8 cellular contexts compared by ENCODE assay signal in genomic region chr19:15464394-15465385, GRCh38. TPM values are rescaled to one million over a fixed set of nuclear protein-coding genes. Genes with fewer than 3 reads are reported as not detected.
A peak's percentile ranks its signal among the peaks of the same experiment; 100 is the strongest.
DNase-seq lines count a peak whose midpoint lies in the region; ATAC-seq and TF ChIP-seq lines count a peak whose summit lies in the region.

TSS of gene RASAL3 (minus strand) at chr19:15464544. CDS start at chr19:15464358, 186 bp downstream.

- H3K36me3 ChIP-seq in OCI-LY3 (replicated peaks; ENCODE audit: low read depth, low read length) (peaks cover 11% of the 10 kb centered on the region), lower lobe of right lung (no peaks in the 10 kb centered on the region)

- peaks cover 66% of the 10 kb centered on the region for H3K4me1 Mint-ChIP-seq in stimulated activated naive CD8-positive, alpha-beta T cell treated with anti-CD3 and anti-CD28 coated beads, Interleukin-15, Interleukin-2, amounts not matched to agents 100 ng/mL and 50 ng/mL, for 24 hours (ENCODE audit: low read depth)
- H3K4me1 Mint-ChIP-seq in osteocyte (ENCODE audit: unreplicated experiment), result no peaks in the 10 kb centered on the region

- no peak for TF ChIP-seq CTCF in OCI-LY3 (IDR thresholded peaks at IDR 0.05; ENCODE audit: low read depth, low read length)
- TF ChIP-seq CTCF in lower lobe of right lung (IDR thresholded peaks at IDR 0.05), result no peak
- TF ChIP-seq CTCF in osteocyte (IDR thresholded peaks at IDR 0.05), result no peak

- H3K27ac Mint-ChIP-seq in stimulated activated naive CD8-positive, alpha-beta T cell treated with anti-CD3 and anti-CD28 coated beads, Interleukin-15, Interleukin-2, amounts not matched to agents 100 ng/mL and 50 ng/mL, for 24 hours, result peak within 1 kb of the TSS; percentile 91
- H3K27ac Mint-ChIP-seq in osteocyte (ENCODE audit: unreplicated experiment), result no peak within 1 kb of the TSS

- H3K27me3 Mint-ChIP-seq in stimulated activated naive CD8-positive, alpha-beta T cell treated with anti-CD3 and anti-CD28 coated beads, Interleukin-15, Interleukin-2, amounts not matched to agents 100 ng/mL and 50 ng/mL, for 24 hours, result peaks cover 8% of the 10 kb centered on the region
- H3K27me3 Mint-ChIP-seq in osteocyte (ENCODE audit: unreplicated experiment), result peaks cover 25% of the 10 kb centered on the region

- peak within 1 kb of the TSS; percentile 79 for H3K4me2 ChIP-seq in OCI-LY3 (ENCODE audit: low read length)

- intact Hi-C loops in lower lobe of right lung (cut with DNase I), result no loop called here

- H3K27me3 ChIP-seq in OCI-LY3 (ENCODE audit: low read depth, low read length), result no peaks in the 10 kb centered on the region
- peaks cover 18% of the 10 kb centered on the region for H3K27me3 ChIP-seq in lower lobe of right lung (ENCODE audit: low read depth)

- DNase-seq in activated gamma-delta T cell (lab: John Stamatoyannopoulos, UW) (peak; percentile 43), lower lobe of right lung (peak; percentile 59), osteocyte (ENCODE audit: extremely low spot score, unreplicated experiment) (no peak), NCI-H526 (lab: John Stamatoyannopoulos, UW) (no peak)

- H3K27ac ChIP-seq in OCI-LY3 (ENCODE audit: low read length), result peak within 1 kb of the TSS; percentile 67
- peak within 1 kb of the TSS; percentile 80 for H3K27ac ChIP-seq in lower lobe of right lung

- peak within 1 kb of the TSS; percentile 91 for H3K4me3 Mint-ChIP-seq in stimulated activated naive CD8-positive, alpha-beta T cell treated with anti-CD3 and anti-CD28 coated beads, Interleukin-15, Interleukin-2, amounts not matched to agents 100 ng/mL and 50 ng/mL, for 24 hours
- no peak within 1 kb of the TSS for H3K4me3 Mint-ChIP-seq in osteocyte (ENCODE audit: unreplicated experiment)

- peak within 1 kb of the TSS; percentile 79 for H2AFZ ChIP-seq in OCI-LY3 (ENCODE audit: low read depth, low read length)

- H3K9me3 ChIP-seq in OCI-LY3 (ENCODE audit: insufficient read depth, low read length) (no peaks in the 10 kb centered on the region), lower lobe of right lung (no peaks in the 10 kb centered on the region)

- H4K20me1 ChIP-seq in OCI-LY3 (ENCODE audit: insufficient read depth, low read length), result no peaks in the 10 kb centered on the region

- no peaks in the 10 kb centered on the region for H3K9me3 Mint-ChIP-seq in stimulated activated naive CD8-positive, alpha-beta T cell treated with anti-CD3 and anti-CD28 coated beads, Interleukin-15, Interleukin-2, amounts not matched to agents 100 ng/mL and 50 ng/mL, for 24 hours
- no peaks in the 10 kb centered on the region for H3K9me3 Mint-ChIP-seq in osteocyte (ENCODE audit: unreplicated experiment)

- ATAC-seq in GM19023 (IDR thresholded peaks at IDR 0.05; ENCODE audit: unreplicated experiment), result peak; percentile 53
- ATAC-seq in lower lobe of right lung, result peak; percentile 69 to 75
- ATAC-seq in HG03565 (IDR thresholded peaks at IDR 0.05; ENCODE audit: unreplicated experiment), result no peak

- peaks cover 12% of the 10 kb centered on the region for H3K79me2 ChIP-seq in OCI-LY3 (ENCODE audit: low read length)

- peaks cover 16% of the 10 kb centered on the region for H3K36me3 Mint-ChIP-seq in stimulated activated naive CD8-positive, alpha-beta T cell treated with anti-CD3 and anti-CD28 coated beads, Interleukin-15, Interleukin-2, amounts not matched to agents 100 ng/mL and 50 ng/mL, for 24 hours (ENCODE audit: low read depth)
- no peaks in the 10 kb centered on the region for H3K36me3 Mint-ChIP-seq in osteocyte (ENCODE audit: unreplicated experiment)

- H3K4me1 ChIP-seq in OCI-LY3 (ENCODE audit: low read length), result peaks cover 22% of the 10 kb centered on the region
- H3K4me1 ChIP-seq in lower lobe of right lung, result peaks cover 18% of the 10 kb centered on the region

- H3K9ac ChIP-seq in OCI-LY3 (ENCODE audit: low read length), result peak within 1 kb of the TSS; percentile 93

- H3K4me3 ChIP-seq in OCI-LY3 (ENCODE audit: low read length), result peak within 1 kb of the TSS; percentile 91
- H3K4me3 ChIP-seq in lower lobe of right lung, result peak within 1 kb of the TSS; percentile 54

RNA-seq across cellular contexts. Expression of gene RASAL3, which starts in this region (rescaled TPM):
- 15.0 TPM for total RNA-seq in lower lobe of right lung
- total RNA-seq in osteocyte, result not detected in 2 replicates

Comparison
In these comparisons a context has a peak if more than half of its experiments do, and no peak if none do; other contexts are left out.
1. RNA of gene RASAL3 (total RNA-seq): 15.0 TPM in lower lobe of right lung (single experiment); not detected in osteocyte; every median in the first group is over 10 times any median in the second.
2. DNase-seq: peak in activated gamma-delta T cell (single experiment) and lower lobe of right lung (single experiment); none in osteocyte (single experiment) and NCI-H526 (0 of 2).